35 cellular contexts compared by ENCODE assay signal in genomic region chr15:69842851-69843250, GRCh38.
"Had no signal": no experiment of that assay in that cellular context is flagged by ENCODE, and none has a peak within 500 bp of the region (broad histone marks: within the 10 kb centered on the region; RNA-seq: fewer than 3 reads in every experiment).

No MANE protein-coding gene starts in this region.

- H3K27ac Mint-ChIP-seq: activated B cell treated with CpG ODN at 0.5 μM for 24 hours; activated CD4-positive, alpha-beta memory T cell treated with anti-CD3 and anti-CD28 coated beads for 36 hours; activated CD4-positive, alpha-beta T cell treated with anti-CD3 and anti-CD28 coated beads for 36 hours; activated CD8-positive, alpha-beta T cell treated with anti-CD3 and anti-CD28 coated beads for 36 hours; activated naive CD4-positive, alpha-beta T cell treated with anti-CD3 and anti-CD28 coated beads for 36 hours; activated naive CD8-positive, alpha-beta T cell treated with anti-CD3 and anti-CD28 coated beads for 36 hours; activated T-cell treated with anti-CD3 and anti-CD28 coated beads, Interleukin-2, amount 50 U/mL, for 72 hours; activated T-helper 1 cell treated with anti-CD3 and anti-CD28 coated beads, Interleukin-12 subunit alpha, Interleukin-12 subunit beta, Interleukin-2, Interleukin-4 antibody, amounts not matched to agents 30 ng/mL and 10 ng/mL and 1 ng/mL, durations not matched to agents 14 hours and 24 hours and 36 hours; activated T-helper 17 cell treated with anti-CD3 and anti-CD28 coated beads, Interleukin-2, amount 50 U/mL, for 72 hours; T-cell; T-helper 2 cell treated with Interferon-gamma antibody and Interleukin-4, amounts not matched to agents 5 μg/mL and 100 μg/mL, for 36 hours had no signal

- ATAC-seq: activated CD4-positive, alpha-beta T cell treated with anti-CD3 and anti-CD28 coated beads for 36 hours; activated CD8-positive, alpha-beta T cell treated with anti-CD3 and anti-CD28 coated beads for 36 hours; activated T-cell treated with anti-CD3 and anti-CD28 coated beads, Interleukin-2, amount 50 U/mL, for 4 hours; activated T-cell treated with anti-CD3 and anti-CD28 coated beads, Interleukin-2, amount 50 U/mL, for 72 hours; activated T-helper 17 cell treated with anti-CD3 and anti-CD28 coated beads, Interleukin-2, amount 50 U/mL, for 72 hours; body of pancreas had no signal

- H3K27me3 Mint-ChIP-seq: activated T-helper 17 cell treated with anti-CD3 and anti-CD28 coated beads, Interleukin-2, amount 50 U/mL, for 72 hours had no signal

- H3K9me3 ChIP-seq: adrenal gland, body of pancreas, breast epithelium had no signal

- H3K4me3 ChIP-seq: adrenal gland, body of pancreas, breast epithelium had no signal

- H3K4me1 Mint-ChIP-seq: activated B cell treated with CpG ODN at 0.5 μM for 24 hours; activated CD4-positive, alpha-beta T cell treated with anti-CD3 and anti-CD28 coated beads for 36 hours; activated T-helper 17 cell treated with anti-CD3 and anti-CD28 coated beads, Interleukin-2, amount 50 U/mL, for 72 hours; T-cell had no signal

- H3K27ac ChIP-seq: adrenal gland, body of pancreas, brain microvascular endothelial cell, breast epithelium had no signal

- FAIRE-seq: astrocyte, colon, TTC549 had no signal

- H3K36me3 ChIP-seq: adrenal gland, brain microvascular endothelial cell, breast epithelium had no signal

- H3K9me3 Mint-ChIP-seq: activated B cell treated with CpG ODN at 0.5 μM for 24 hours; activated CD4-positive, alpha-beta memory T cell treated with anti-CD3 and anti-CD28 coated beads for 36 hours; activated CD8-positive, alpha-beta T cell treated with anti-CD3 and anti-CD28 coated beads for 36 hours; activated naive CD4-positive, alpha-beta T cell treated with anti-CD3 and anti-CD28 coated beads for 36 hours; activated naive CD8-positive, alpha-beta T cell treated with anti-CD3 and anti-CD28 coated beads for 36 hours; activated T-cell treated with anti-CD3 and anti-CD28 coated beads, Interleukin-2, amount 50 U/mL, for 4 hours; activated T-cell treated with anti-CD3 and anti-CD28 coated beads, Interleukin-2, amount 50 U/mL, for 72 hours; activated T-helper 1 cell treated with anti-CD3 and anti-CD28 coated beads, Interleukin-12 subunit alpha, Interleukin-12 subunit beta, Interleukin-2, Interleukin-4 antibody, amounts not matched to agents 30 ng/mL and 10 ng/mL and 1 ng/mL, durations not matched to agents 14 hours and 24 hours and 36 hours; activated T-helper 17 cell treated with anti-CD3 and anti-CD28 coated beads, Interleukin-2, amount 50 U/mL, for 72 hours; T-cell; T-helper 2 cell treated with Interferon-gamma antibody and Interleukin-4, amounts not matched to agents 5 μg/mL and 100 μg/mL, for 36 hours had no signal

- H3K27me3 ChIP-seq: body of pancreas, brain microvascular endothelial cell, breast epithelium had no signal

- DNase-seq: activated B cell treated with CpG ODN at 0.5 μM for 24 hours; activated CD4-positive, alpha-beta memory T cell treated with anti-CD3 and anti-CD28 coated beads for 36 hours; activated CD4-positive, alpha-beta T cell treated with anti-CD3 and anti-CD28 coated beads for 36 hours; activated CD4-positive, alpha-beta T cell treated with anti-CD3 and anti-CD28 coated beads for 48 hours; activated CD4-positive, alpha-beta T cell treated with anti-CD3 and anti-CD28 coated beads, Interleukin-2, amount 50 U/mL, for 1 hour; activated CD4-positive, alpha-beta T cell treated with anti-CD3 and anti-CD28 coated beads, Interleukin-2, amount 50 U/mL, for 4 hours; activated CD4-positive, CD25-positive, alpha-beta regulatory T cell treated with anti-CD3 and anti-CD28 coated beads, Interleukin-2, amount 50 U/mL, for 72 hours; activated CD8-positive, alpha-beta memory T cell treated with anti-CD3 and anti-CD28 coated beads, Interleukin-2, amount 50 U/mL, for 4 hours; activated CD8-positive, alpha-beta T cell treated with anti-CD3 and anti-CD28 coated beads for 36 hours; activated effector memory CD4-positive, alpha-beta T cell treated with anti-CD3 and anti-CD28 coated beads, Interleukin-2, amount 50 U/mL, for 16 hours; activated gamma-delta T cell treated with Interleukin-2 at 50 U/mL for 16 hours; activated naive CD4-positive, alpha-beta T cell; activated naive CD4-positive, alpha-beta T cell treated with anti-CD3 and anti-CD28 coated beads for 36 hours; activated naive CD4-positive, alpha-beta T cell treated with anti-CD3 and anti-CD28 coated beads, Interleukin-2, amount 50 U/mL, for 16 hours; activated naive CD8-positive, alpha-beta T cell treated with anti-CD3 and anti-CD28 coated beads for 36 hours; activated T-cell treated with anti-CD3 and anti-CD28 coated beads for 4 hours; activated T-cell treated with anti-CD3 and anti-CD28 coated beads, Interleukin-2, amount 50 U/mL, for 1 hour; activated T-cell treated with anti-CD3 and anti-CD28 coated beads, Interleukin-2, amount 50 U/mL, for 4 hours; activated T-cell treated with anti-CD3 and anti-CD28 coated beads, Interleukin-2, amount 50 U/mL, for 72 hours; adrenal gland; amniotic stem cell; aorta; body of pancreas; brain microvascular endothelial cell; central memory CD4-positive, alpha-beta T cell; T-cell; T-helper 2 cell; T-helper 9 cell had no signal

- H3K36me3 Mint-ChIP-seq: activated CD4-positive, alpha-beta memory T cell treated with anti-CD3 and anti-CD28 coated beads for 36 hours; activated naive CD8-positive, alpha-beta T cell treated with anti-CD3 and anti-CD28 coated beads for 36 hours; T-cell had no signal

- H3K4me3 Mint-ChIP-seq: activated B cell treated with CpG ODN at 0.5 μM for 24 hours; activated CD4-positive, alpha-beta memory T cell treated with anti-CD3 and anti-CD28 coated beads for 36 hours; activated CD4-positive, alpha-beta T cell treated with anti-CD3 and anti-CD28 coated beads for 36 hours; activated CD8-positive, alpha-beta T cell treated with anti-CD3 and anti-CD28 coated beads for 36 hours; activated naive CD4-positive, alpha-beta T cell treated with anti-CD3 and anti-CD28 coated beads for 36 hours; activated naive CD8-positive, alpha-beta T cell treated with anti-CD3 and anti-CD28 coated beads for 36 hours; activated T-cell treated with anti-CD3 and anti-CD28 coated beads, Interleukin-2, amount 50 U/mL, for 4 hours; activated T-cell treated with anti-CD3 and anti-CD28 coated beads, Interleukin-2, amount 50 U/mL, for 72 hours; activated T-helper 1 cell treated with anti-CD3 and anti-CD28 coated beads, Interleukin-12 subunit alpha, Interleukin-12 subunit beta, Interleukin-2, Interleukin-4 antibody, amounts not matched to agents 30 ng/mL and 10 ng/mL and 1 ng/mL, durations not matched to agents 14 hours and 24 hours and 36 hours; activated T-helper 17 cell treated with anti-CD3 and anti-CD28 coated beads, Interleukin-2, amount 50 U/mL, for 72 hours; T-cell; T-helper 2 cell treated with Interferon-gamma antibody and Interleukin-4, amounts not matched to agents 5 μg/mL and 100 μg/mL, for 36 hours had no signal

- H3K4me1 ChIP-seq: adrenal gland, breast epithelium had no signal
